ENCODE assay signal across 16 cellular contexts in the genomic region with DNA sequence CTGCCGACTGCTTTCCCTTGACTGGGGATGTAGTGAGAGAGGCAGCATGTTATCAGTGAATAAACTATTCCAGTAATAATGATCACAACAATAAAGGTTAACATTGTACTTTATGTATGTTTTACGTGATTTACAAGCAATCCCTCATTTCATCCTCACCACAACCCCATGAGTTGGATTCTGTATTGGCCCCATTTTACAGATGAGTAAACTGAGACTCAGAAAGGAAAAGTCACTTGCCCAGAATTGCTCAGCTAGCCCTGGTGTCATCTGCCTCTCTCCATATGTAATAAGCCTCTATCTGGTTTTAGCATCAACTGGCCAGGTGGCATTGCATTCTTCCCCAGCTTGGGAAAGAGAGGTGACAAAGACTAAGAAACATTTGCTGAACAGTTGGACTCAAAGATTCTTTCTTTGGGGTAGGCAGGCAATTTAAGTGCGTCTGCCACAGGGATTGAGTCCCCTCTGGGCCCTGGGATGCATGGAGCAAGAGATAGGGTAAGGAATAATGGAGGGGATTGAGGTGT. TPM values are rescaled to one million over a fixed set of nuclear protein-coding genes. Genes with fewer than 3 reads are reported as not detected.
DNase-seq lines count a peak whose midpoint lies in the region; ATAC-seq, FAIRE-seq and TF ChIP-seq lines count a peak whose summit lies in the region.
"Had no signal": no experiment of that assay in that cellular context is flagged by ENCODE, and none has a peak within 500 bp of the region (broad histone marks: within the 10 kb centered on the region; RNA-seq: fewer than 3 reads in every experiment).

No MANE protein-coding gene starts in this region.

- H3K56ac ChIP-seq in H1 (replicated peaks; ENCODE audit: insufficient read length, low read depth, low read length) = no peak overlapping the region

- H3K27me3 ChIP-seq in H7 (ENCODE audit: control insufficient read depth, insufficient read depth, low read length) (no peaks in the 10 kb centered on the region), H1 (replicated peaks in 1 of 4; ENCODE audit: control insufficient read depth in 3 of 4, extremely low read depth in 1 of 4, insufficient read depth in 3 of 4, low read length in 3 of 4) (0 out of 7 replicates have a peak, but pooled peaks cover 0 to 2% (median 0%) of the 10 kb centered on the region in 4 experiments), mononuclear cell (ENCODE audit: insufficient read depth, low read length) (no peaks in the 10 kb centered on the region), spleen (replicated peaks in 1 of 7) (peaks cover 0 to 21% (median 0%) of the 10 kb centered on the region in 7 donors)

- H4K5ac ChIP-seq in H1 (ENCODE audit: insufficient read length, low read depth, low read length) = no peak overlapping the region

- H3K79me2 ChIP-seq in H1 (ENCODE audit: control insufficient read depth in 1 of 2, insufficient read depth in 2 of 2, low read length in 2 of 2) = no peaks in the 10 kb centered on the region

- H3K4me1 ChIP-seq in H1 (replicated peaks in 1 of 4; ENCODE audit: control insufficient read depth in 3 of 4, insufficient read depth in 4 of 4, low read length in 3 of 4) (peaks cover 0 to 13% (median 6%) of the 10 kb centered on the region in 4 experiments; a peak in 2 of 7 replicates), mononuclear cell (ENCODE audit: insufficient read depth, low read length) (peaks cover 70% of the 10 kb centered on the region), spleen (peaks cover 0 to 29% (median 10%) of the 10 kb centered on the region in 6 donors)
- H3K4me1 ChIP-seq: Caco-2 had no signal

- no peak overlapping the region for H3K18ac ChIP-seq in H1 (ENCODE audit: extremely low read depth, low read length)

- no peak overlapping the region for H3K4me3 ChIP-seq in H7 (ENCODE audit: insufficient read depth, low read depth, low read length)
- no peak overlapping the region for H3K4me3 ChIP-seq in H1 (ENCODE audit: extremely low read depth in 1 of 4, insufficient read depth in 2 of 4, low read depth in 3 of 4, low read length in 4 of 4)
- peak overlapping the region; percentile 31 for H3K4me3 ChIP-seq in mononuclear cell (ENCODE audit: low read length)
- peak overlapping the region in 6 of 8 donors; percentile 5 to 57 (median 33) for H3K4me3 ChIP-seq in spleen
- H3K4me3 ChIP-seq: GM23248 had no signal

- TF ChIP-seq CTCF in H1 (IDR thresholded peaks at IDR 0.05; ENCODE audit: control extremely low read depth in 1 of 3, insufficient read depth in 1 of 3, low read depth in 1 of 3, low read length in 3 of 3) (no peak), spleen (IDR thresholded peaks at IDR 0.05 in 8 of 11, conservative IDR thresholded peaks at IDR 0.05 in 3 of 11) (no peak)

- H3K23ac ChIP-seq in H1 (ENCODE audit: insufficient read length) = no peak overlapping the region

- no peak for TF ChIP-seq RAD21 in H1 (IDR thresholded peaks at IDR 0.05 in 1 of 2, conservative IDR thresholded peaks at IDR 0.05 in 1 of 2; ENCODE audit: low read depth in 2 of 2, low read length in 2 of 2)

- H3K23me2 ChIP-seq in H1 (ENCODE audit: low read depth, low read length) = no peaks in the 10 kb centered on the region

- H2BK120ac ChIP-seq in H1 (replicated peaks; ENCODE audit: low read depth, low read length) = no peak overlapping the region

- H2BK15ac ChIP-seq in H1 (ENCODE audit: low read length) = no peak overlapping the region

- H3K36me3 ChIP-seq in H7 (replicated peaks; ENCODE audit: control insufficient read depth, insufficient read depth, low read length) = no peaks in the 10 kb centered on the region
- H3K36me3 ChIP-seq in H1 (ENCODE audit: control insufficient read depth in 2 of 4, insufficient read depth in 4 of 4, low read length in 3 of 4) = no peaks in the 10 kb centered on the region
- peaks cover 0 to 19% (median 0%) of the 10 kb centered on the region in 6 donors for H3K36me3 ChIP-seq in spleen

- H2BK5ac ChIP-seq in H1 (ENCODE audit: low read depth, low read length) = no peak overlapping the region

- FAIRE-seq in H1 (lab: Jason Lieb, UNC) = no peak

- H3K9me3 ChIP-seq in H1 (ENCODE audit: insufficient read depth in 2 of 2, low read depth in 1 of 2, low read length in 1 of 2) (no peaks in the 10 kb centered on the region), mononuclear cell (ENCODE audit: low read depth, low read length) (no peaks in the 10 kb centered on the region), spleen (peaks cover 0 to 4% (median 2%) of the 10 kb centered on the region in 8 donors)

- DNase-seq in H7 = peak; percentile 1
- no peak for DNase-seq in H1 (ENCODE audit: low read depth in 1 of 2, low spot score in 2 of 2)
- no peak for DNase-seq in spleen
- no peak for DNase-seq in NCI-H187 treated with DMSO at 0.1 percent for 48 hours (lab: John Stamatoyannopoulos, UW)
- DNase-seq in dedifferentiated amniotic fluid mesenchymal stem cell (ENCODE audit: extremely low spot score) = no peak
- DNase-seq: Caco-2; CD8-positive, alpha-beta memory T cell; DND-41; GDM1; H9 had no signal

- no peak overlapping the region for H3K9ac ChIP-seq in H1 (replicated peaks in 1 of 4; ENCODE audit: extremely low read depth in 1 of 4, low read depth in 3 of 4, low read length in 3 of 4)
- H3K9ac ChIP-seq: GM23248 had no signal

- H2AFZ ChIP-seq in H1 (ENCODE audit: low read length) = no peak overlapping the region
- H2AFZ ChIP-seq: GM23248 had no signal

- H3K4ac ChIP-seq in H1 (replicated peaks; ENCODE audit: insufficient read length, low read depth, low read length) = no peak overlapping the region

- intact Hi-C loops in spleen (cut with DNase I; ENCODE audit: low total_unique reads) = no loop called here

- H4K91ac ChIP-seq in H1 (replicated peaks; ENCODE audit: insufficient read length, low read length) = no peak overlapping the region

- CTCF ChIA-PET in H1 (lab: Charles Lee; ENCODE audit: partially characterized antibody) = interaction anchor here (1.4 to 2.0 kb wide), 2 partner anchors 30 to 57 kb away, joined by 4 to 5 read pairs; no protein-coding TSS in a partner anchor

- no peak for TF ChIP-seq POLR2A in H1 (IDR thresholded peaks at IDR 0.05; ENCODE audit: control extremely low read depth in 1 of 2, low read depth in 2 of 2, low read length in 2 of 2)
- TF ChIP-seq POLR2A in spleen (IDR thresholded peaks at IDR 0.05) = no peak

- H2AK5ac ChIP-seq in H1 (ENCODE audit: low read depth, low read length) = no peak overlapping the region

- no peak overlapping the region for H4K8ac ChIP-seq in H1 (ENCODE audit: extremely low read depth, insufficient read depth, low read length)

- POLR2A ChIA-PET in H1 (lab: Charles Lee; ENCODE audit: partially characterized antibody) = interaction anchor here (0.6 to 2.3 kb wide), 2 partner anchors 12 to 27 kb away, joined by 3 to 5 read pairs; no protein-coding TSS in a partner anchor

- H3K4me2 ChIP-seq in H1 (ENCODE audit: insufficient read depth in 1 of 2, low read depth in 2 of 2, low read length in 2 of 2) = no peak overlapping the region

- no peak overlapping the region for H2BK20ac ChIP-seq in H1 (ENCODE audit: low read length)

- no peak for ATAC-seq in HG02763 (IDR thresholded peaks at IDR 0.05; ENCODE audit: unreplicated experiment)

- no peak overlapping the region for H3K14ac ChIP-seq in H1 (ENCODE audit: insufficient read length)

- H2BK12ac ChIP-seq in H1 (ENCODE audit: low read depth, low read length) = no peak overlapping the region

- no peak for TF ChIP-seq EP300 in H1 (IDR thresholded peaks at IDR 0.05; ENCODE audit: borderline replicate concordance in 1 of 2, low read depth in 2 of 2, low read length in 2 of 2)

- no peaks in the 10 kb centered on the region for H3K79me1 ChIP-seq in H1 (ENCODE audit: low read depth, low read length)

- H3K27ac ChIP-seq in H1 (ENCODE audit: low read depth, low read length) = no peak overlapping the region
- peak overlapping the region in 6 of 8 donors; percentile 70 to 90 (median 82) for H3K27ac ChIP-seq in spleen
- H3K27ac ChIP-seq: GM23248 had no signal

- no peaks in the 10 kb centered on the region for H4K20me1 ChIP-seq in H1 (replicated peaks in 1 of 2; ENCODE audit: control insufficient read depth in 1 of 2, insufficient read depth in 2 of 2, low read length in 2 of 2)

- 91% methylated on average over 3 of the region's 3 CpGs; no CpG with 5 or more reads in 1 of the 2 experiments for WGBS in H1 (ENCODE audit: extremely low coverage in 1 of 2, insufficient coverage in 1 of 2, insufficient read length in 1 of 2, insufficient replicate concordance in 2 of 2, low coverage in 1 of 2, low lambda C conversion rate in 2 of 2, missing lambda C conversion rate in 1 of 2), 2 experiments
- 74 to 87% (median 78%) methylated on average over 3 of the region's 3 CpGs for WGBS in spleen, 5 donors

RNA-seq across cellular contexts. Expression of gene CXCR2, which starts 2.2 kb away (rescaled TPM):
- total RNA-seq in H7 (2014; rRNA removed; shearing (Covaris generic)) = not detected in 2 replicates
- total RNA-seq in H1 (2021; fragmentation: NEBNext Ultra II Directional; extraction: Animal tissue kit (Norgen Biotek cat#: 25700)) = 0.63 and 1.6 TPM in 2 replicates
- polyA plus RNA-seq in H1 (2011; rRNA removed) (1.4 and 2.2 TPM in 2 replicates), spleen (1 to 10 TPM in 2 of 3 donors, under 1 TPM in 1; 0.39 to 6.5 (median 2.6) TPM)
- 1.5 TPM for polyA plus RNA-seq in H1 (2011; cell fraction: cytosol; rRNA removed)
- polyA plus RNA-seq in H1 (2011; cell fraction: nucleus; rRNA removed) = 1.3 TPM
- 1.3 to 2.2 TPM (median 1.5 TPM) in 4 replicates for polyA plus RNA-seq in H1 (2012, experiment 1 of 2)
- 0.60 TPM for polyA plus RNA-seq in H1 (2012, experiment 2 of 2)
- polyA plus RNA-seq in H1 (2013, experiment 1 of 2) = 1.2 TPM
- 1.6 TPM for polyA plus RNA-seq in H1 (2013, experiment 2 of 2)
- 1.3 and 2.5 TPM in 2 replicates for polyA minus RNA-seq in H1 (2011; rRNA and poly(A)+ RNA removed)
- polyA minus RNA-seq in H1 (2011; cell fraction: cytosol; rRNA and poly(A)+ RNA removed) = 1.8 TPM
- polyA minus RNA-seq in H1 (2011; cell fraction: nucleus; rRNA and poly(A)+ RNA removed) = 1.2 TPM
- total RNA-seq in mononuclear cell (0.73 TPM), spleen (100 to 1,000 TPM in 1 of 7 donors, 10 to 100 TPM in 6; 24.4 to 113 (median 56.2) TPM)
- total RNA-seq: A673; Caco-2; CD8-positive, alpha-beta memory T cell; GM23248 had no signal
- polyA plus RNA-seq: BJ, GM23248 had no signal

RNA-seq across cellular contexts. Expression of gene CXCR1, which starts 38.8 kb away (rescaled TPM):
- total RNA-seq in H7 (2014; rRNA removed; shearing (Covaris generic)) = not detected in 2 replicates
- not detected in 2 replicates for total RNA-seq in H1 (2021; fragmentation: NEBNext Ultra II Directional; extraction: Animal tissue kit (Norgen Biotek cat#: 25700))
- polyA plus RNA-seq in H1 (2011; rRNA removed) (not detected in 2 replicates), spleen (1 to 10 TPM in 2 of 3 donors, under 1 TPM in 1; 0.70 to 6.6 (median 4.9) TPM)
- not detected for polyA plus RNA-seq in H1 (2011; cell fraction: cytosol; rRNA removed)
- polyA plus RNA-seq in H1 (2011; cell fraction: nucleus; rRNA removed) = not detected
- not detected in 4 replicates for polyA plus RNA-seq in H1 (2012, experiment 1 of 2)
- polyA plus RNA-seq in H1 (2012, experiment 2 of 2) = not detected
- not detected for polyA plus RNA-seq in H1 (2013, experiment 1 of 2)
- not detected for polyA plus RNA-seq in H1 (2013, experiment 2 of 2)
- not detected in 2 replicates for polyA minus RNA-seq in H1 (2011; rRNA and poly(A)+ RNA removed)
- not detected for polyA minus RNA-seq in H1 (2011; cell fraction: cytosol; rRNA and poly(A)+ RNA removed)
- not detected for polyA minus RNA-seq in H1 (2011; cell fraction: nucleus; rRNA and poly(A)+ RNA removed)
- total RNA-seq in mononuclear cell (0.10 TPM), spleen (100 to 1,000 TPM in 2 of 7 donors, 10 to 100 TPM in 5; 19.4 to 139 (median 48.4) TPM)
- total RNA-seq: A673; Caco-2; CD8-positive, alpha-beta memory T cell; GM23248; H9; HT1080 had no signal
- polyA plus RNA-seq: BJ, GM23248 had no signal

RNA-seq across cellular contexts. Expression of gene RUFY4, which starts 58.9 kb away (rescaled TPM):
- not detected in 2 replicates for total RNA-seq in H7 (2014; rRNA removed; shearing (Covaris generic))
- 0.32 TPM in 1 of 2 replicates, not detected in the other for total RNA-seq in H1 (2021; fragmentation: NEBNext Ultra II Directional; extraction: Animal tissue kit (Norgen Biotek cat#: 25700))
- polyA plus RNA-seq in H1 (2011; rRNA removed) (0.38 and 0.66 TPM in 2 replicates), spleen (1 to 10 TPM in 2 of 3 donors, under 1 TPM in 1; 0.32 to 3.7 (median 2.7) TPM)
- polyA plus RNA-seq in H1 (2011; cell fraction: cytosol; rRNA removed) = 1.0 TPM
- polyA plus RNA-seq in H1 (2011; cell fraction: nucleus; rRNA removed) = 3.6 TPM
- 0.32 to 1.1 TPM (median 0.71 TPM) in 4 replicates for polyA plus RNA-seq in H1 (2012, experiment 1 of 2)
- polyA plus RNA-seq in H1 (2012, experiment 2 of 2) = not detected
- 0.30 TPM for polyA plus RNA-seq in H1 (2013, experiment 1 of 2)
- polyA plus RNA-seq in H1 (2013, experiment 2 of 2) = 0.11 TPM
- polyA minus RNA-seq in H1 (2011; rRNA and poly(A)+ RNA removed) = 0.51 and 1.2 TPM in 2 replicates
- not detected for polyA minus RNA-seq in H1 (2011; cell fraction: cytosol; rRNA and poly(A)+ RNA removed)
- 1.5 TPM for polyA minus RNA-seq in H1 (2011; cell fraction: nucleus; rRNA and poly(A)+ RNA removed)
- total RNA-seq in mononuclear cell (1.0 TPM), spleen (1 to 10 TPM; 2.0 to 4.5 (median 2.6) TPM)
- total RNA-seq: Caco-2; CD8-positive, alpha-beta memory T cell; GM23248; HT1080 had no signal
- polyA plus RNA-seq: BJ; CD8-positive, alpha-beta memory T cell; GM23248 had no signal

Comparison
In these comparisons a context has a peak if more than half of its experiments do, and no peak if none do; other contexts are left out.
1. H3K4me3 ChIP-seq: peak in mononuclear cell (single experiment) and spleen (6 of 8); none in H7 (single experiment) and H1 (0 of 4).
2. RNA of gene CXCR1, which starts 38.8 kb away (total RNA-seq): 19.4 to 139 TPM in spleen; 0.10 TPM in mononuclear cell (single experiment), not detected in H7 and not detected in H1; every median in the first group is over 10 times any median in the second.